ENCODE assay signal across 9 cellular contexts in genomic region chr16:75108792-75109731, GRCh38. TPM values are rescaled to one million over a fixed set of nuclear protein-coding genes. Genes with fewer than 3 reads are reported as not detected.
DNase-seq lines count a peak whose midpoint lies in the region; ATAC-seq lines count a peak whose summit lies in the region.
"Had no signal": no experiment of that assay in that cellular context is flagged by ENCODE, and none has a peak within 500 bp of the region (broad histone marks: within the 10 kb centered on the region; RNA-seq: fewer than 3 reads in every experiment).

No MANE protein-coding gene starts in this region.

- ATAC-seq in GM21529 (IDR thresholded peaks at IDR 0.05; ENCODE audit: unreplicated experiment), result peak; percentile 42

- POLR2A ChIA-PET in activated CD4-positive, alpha-beta memory T cell treated with anti-CD3 and anti-CD28 coated beads for 36 hours (lab: Charles Lee), result interaction anchor here (0.6 to 5.3 kb wide), 11 partner anchors 11 to 442 kb away, joined by 3 to 56 read pairs (median 5); partner anchors contain the start of genes RFWD3, WDR59 and ZNRF1

- peak overlapping the region; percentile 85 for H3K27ac Mint-ChIP-seq in activated CD4-positive, alpha-beta memory T cell treated with anti-CD3 and anti-CD28 coated beads for 36 hours

- H3K4me3 Mint-ChIP-seq in activated CD4-positive, alpha-beta memory T cell treated with anti-CD3 and anti-CD28 coated beads for 36 hours, result peak overlapping the region; percentile 83
- H3K4me3 Mint-ChIP-seq: neural crest cell had no signal

- CTCF ChIA-PET in activated CD4-positive, alpha-beta memory T cell treated with anti-CD3 and anti-CD28 coated beads for 36 hours (lab: Charles Lee), result interaction anchor here (0.5 to 7.4 kb wide), 13 partner anchors 10 to 246 kb away, joined by 3 to 222 read pairs (median 6); partner anchors contain the start of genes WDR59 and ZNRF1

- peak; percentile 76 for DNase-seq in NCI-H2196 (lab: John Stamatoyannopoulos, UW; ENCODE audit: unreplicated experiment)
- peak; percentile 93 for DNase-seq in activated CD4-positive, alpha-beta memory T cell treated with anti-CD3 and anti-CD28 coated beads for 36 hours
- DNase-seq in dedifferentiated amniotic fluid mesenchymal stem cell (ENCODE audit: extremely low spot score), result peak; percentile 71
- DNase-seq in midbrain (lab: John Stamatoyannopoulos, UW), result peak; percentile 75
- peak; percentile 49 to 75 for DNase-seq in stimulated activated CD8-positive, alpha-beta memory T cell treated with anti-CD3 and anti-CD28 coated beads, Interleukin-15, amount 100 ng/mL, for 48 hours (ENCODE audit: low read depth in 2 of 2)
- no peak for DNase-seq in dermis blood vessel endothelial cell
- DNase-seq in NCI-H524 treated with DMSO at 0.1 percent for 48 hours (lab: John Stamatoyannopoulos, UW), result no peak

- H3K27me3 Mint-ChIP-seq in activated CD4-positive, alpha-beta memory T cell treated with anti-CD3 and anti-CD28 coated beads for 36 hours, result peaks cover 7% of the 10 kb centered on the region

- intact Hi-C loops in activated CD4-positive, alpha-beta memory T cell treated with anti-CD3 and anti-CD28 coated beads for 36 hours (cut with micrococcal nuclease), result loop anchor here (1.0 kb wide), 3 partner anchors 10 to 97 kb away; no protein-coding TSS in a partner anchor

- peaks cover 70% of the 10 kb centered on the region for H3K4me1 Mint-ChIP-seq in activated CD4-positive, alpha-beta memory T cell treated with anti-CD3 and anti-CD28 coated beads for 36 hours (ENCODE audit: low read depth)

- peaks cover 24% of the 10 kb centered on the region for H3K36me3 Mint-ChIP-seq in activated CD4-positive, alpha-beta memory T cell treated with anti-CD3 and anti-CD28 coated beads for 36 hours

- H3K9me3 Mint-ChIP-seq in activated CD4-positive, alpha-beta memory T cell treated with anti-CD3 and anti-CD28 coated beads for 36 hours, result peaks cover 2% of the 10 kb centered on the region
- H3K9me3 Mint-ChIP-seq: neural crest cell had no signal

RNA-seq across cellular contexts. Expression of gene LDHD, which starts 7.5 kb away (rescaled TPM):
- under 1 TPM; 0.43 to 0.75 TPM for total RNA-seq in activated CD4-positive, alpha-beta memory T cell treated with anti-CD3 and anti-CD28 coated beads for 36 hours
- 1.7 and 2.1 TPM in 2 replicates for total RNA-seq in dermis blood vessel endothelial cell

RNA-seq across cellular contexts. Expression of gene ZFP1, which starts 39.3 kb away (rescaled TPM):
- total RNA-seq in activated CD4-positive, alpha-beta memory T cell treated with anti-CD3 and anti-CD28 coated beads for 36 hours, result 10 to 100 TPM; 17.2 to 19.4 TPM
- 15.5 and 17.8 TPM in 2 replicates for total RNA-seq in dermis blood vessel endothelial cell

Comparison
In these comparisons a context has a peak if more than half of its experiments do, and no peak if none do; other contexts are left out.
1. DNase-seq: peak in NCI-H2196 (single experiment), activated CD4-positive, alpha-beta memory T cell treated with anti-CD3 and anti-CD28 coated beads for 36 hours (single experiment), dedifferentiated amniotic fluid mesenchymal stem cell (single experiment), midbrain (single experiment) and stimulated activated CD8-positive, alpha-beta memory T cell treated with anti-CD3 and anti-CD28 coated beads, Interleukin-15, amount 100 ng/mL, for 48 hours (2 of 2); none in dermis blood vessel endothelial cell (single experiment) and NCI-H524 treated with DMSO at 0.1 percent for 48 hours (single experiment).